1 cellular context compared by ENCODE assay signal in the genomic region with DNA sequence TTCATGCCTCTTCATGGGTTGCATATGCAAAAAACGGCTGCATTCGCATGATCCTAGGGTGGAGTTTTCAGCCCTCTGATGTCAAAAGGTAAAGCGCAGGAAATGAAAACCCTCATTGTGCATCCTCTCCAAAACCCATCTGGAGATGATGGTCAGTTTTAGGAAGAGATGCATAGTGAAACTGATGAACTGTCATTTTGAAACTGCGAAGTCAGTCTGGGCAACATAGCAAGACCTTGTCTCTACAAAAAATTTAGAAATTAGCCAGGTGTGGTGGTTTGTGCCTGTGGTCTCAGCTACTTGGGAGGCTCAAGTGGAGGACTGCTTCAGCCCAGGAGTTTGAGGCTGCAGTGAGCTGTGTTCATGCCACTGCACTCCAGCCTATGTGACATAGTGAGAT.
A peak's percentile ranks its signal among the peaks of the same experiment; 100 is the strongest.
TF ChIP-seq lines count a peak whose summit lies in the region.

No MANE protein-coding gene starts in this region.

TF ChIP-seq in GM12878, 131 proteins besides CTCF, POLR2A, EP300 and RAD21 (continued from another document):
- TF ChIP-seq, protein P1, sequence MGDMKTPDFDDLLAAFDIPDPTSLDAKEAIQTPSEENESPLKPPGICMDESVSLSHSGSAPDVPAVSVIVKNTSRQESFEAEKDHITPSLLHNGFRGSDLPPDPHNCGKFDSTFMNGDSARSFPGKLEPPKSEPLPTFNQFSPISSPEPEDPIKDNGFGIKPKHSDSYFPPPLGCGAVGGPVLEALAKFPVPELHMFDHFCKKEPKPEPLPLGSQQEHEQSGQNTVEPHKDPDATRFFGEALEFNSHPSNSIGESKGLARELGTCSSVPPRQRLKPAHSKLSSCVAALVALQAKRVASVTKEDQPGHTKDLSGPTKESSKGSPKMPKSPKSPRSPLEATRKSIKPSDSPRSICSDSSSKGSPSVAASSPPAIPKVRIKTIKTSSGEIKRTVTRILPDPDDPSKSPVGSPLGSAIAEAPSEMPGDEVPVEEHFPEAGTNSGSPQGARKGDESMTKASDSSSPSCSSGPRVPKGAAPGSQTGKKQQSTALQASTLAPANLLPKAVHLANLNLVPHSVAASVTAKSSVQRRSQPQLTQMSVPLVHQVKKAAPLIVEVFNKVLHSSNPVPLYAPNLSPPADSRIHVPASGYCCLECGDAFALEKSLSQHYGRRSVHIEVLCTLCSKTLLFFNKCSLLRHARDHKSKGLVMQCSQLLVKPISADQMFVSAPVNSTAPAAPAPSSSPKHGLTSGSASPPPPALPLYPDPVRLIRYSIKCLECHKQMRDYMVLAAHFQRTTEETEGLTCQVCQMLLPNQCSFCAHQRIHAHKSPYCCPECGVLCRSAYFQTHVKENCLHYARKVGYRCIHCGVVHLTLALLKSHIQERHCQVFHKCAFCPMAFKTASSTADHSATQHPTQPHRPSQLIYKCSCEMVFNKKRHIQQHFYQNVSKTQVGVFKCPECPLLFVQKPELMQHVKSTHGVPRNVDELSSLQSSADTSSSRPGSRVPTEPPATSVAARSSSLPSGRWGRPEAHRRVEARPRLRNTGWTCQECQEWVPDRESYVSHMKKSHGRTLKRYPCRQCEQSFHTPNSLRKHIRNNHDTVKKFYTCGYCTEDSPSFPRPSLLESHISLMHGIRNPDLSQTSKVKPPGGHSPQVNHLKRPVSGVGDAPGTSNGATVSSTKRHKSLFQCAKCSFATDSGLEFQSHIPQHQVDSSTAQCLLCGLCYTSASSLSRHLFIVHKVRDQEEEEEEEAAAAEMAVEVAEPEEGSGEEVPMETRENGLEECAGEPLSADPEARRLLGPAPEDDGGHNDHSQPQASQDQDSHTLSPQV (IDR thresholded peaks at IDR 0.05), result no peak
- TF ChIP-seq RB1 (IDR thresholded peaks at IDR 0.05; ENCODE audit: borderline replicate concordance) (no peak), NBN (IDR thresholded peaks at IDR 0.05) (no peak), NR2C2 (IDR thresholded peaks at IDR 0.05; ENCODE audit: borderline replicate concordance, control insufficient read depth, insufficient read length, low read depth) (no peak), ETV6 (conservative IDR thresholded peaks at IDR 0.05 in 1 of 2, IDR thresholded peaks at IDR 0.05 in 1 of 2; ENCODE audit: borderline replicate concordance in 1 of 2, low read depth in 1 of 2) (peak in 1 of 2 experiments; percentile 93; a peak in 2 of 4 replicates), IRF4 (IDR thresholded peaks at IDR 0.05; ENCODE audit: low read depth, low read length) (peak; percentile 82; the same call in 1 of the 2 replicates), JUNB (IDR thresholded peaks at IDR 0.05) (peak; percentile 92), CREM (IDR thresholded peaks at IDR 0.05; ENCODE audit: low read depth) (peak; percentile 51; the same call in 1 of the 2 replicates), SUPT20H (IDR thresholded peaks at IDR 0.05; ENCODE audit: borderline replicate concordance, control insufficient read depth, low read depth, low read length) (no peak), POLR2AphosphoS2 (IDR thresholded peaks at IDR 0.05; ENCODE audit: low read depth, low read length) (no peak), NFIC (IDR thresholded peaks at IDR 0.05; ENCODE audit: low read depth, low read length) (peak; percentile 61)
- TF ChIP-seq, protein P2, sequence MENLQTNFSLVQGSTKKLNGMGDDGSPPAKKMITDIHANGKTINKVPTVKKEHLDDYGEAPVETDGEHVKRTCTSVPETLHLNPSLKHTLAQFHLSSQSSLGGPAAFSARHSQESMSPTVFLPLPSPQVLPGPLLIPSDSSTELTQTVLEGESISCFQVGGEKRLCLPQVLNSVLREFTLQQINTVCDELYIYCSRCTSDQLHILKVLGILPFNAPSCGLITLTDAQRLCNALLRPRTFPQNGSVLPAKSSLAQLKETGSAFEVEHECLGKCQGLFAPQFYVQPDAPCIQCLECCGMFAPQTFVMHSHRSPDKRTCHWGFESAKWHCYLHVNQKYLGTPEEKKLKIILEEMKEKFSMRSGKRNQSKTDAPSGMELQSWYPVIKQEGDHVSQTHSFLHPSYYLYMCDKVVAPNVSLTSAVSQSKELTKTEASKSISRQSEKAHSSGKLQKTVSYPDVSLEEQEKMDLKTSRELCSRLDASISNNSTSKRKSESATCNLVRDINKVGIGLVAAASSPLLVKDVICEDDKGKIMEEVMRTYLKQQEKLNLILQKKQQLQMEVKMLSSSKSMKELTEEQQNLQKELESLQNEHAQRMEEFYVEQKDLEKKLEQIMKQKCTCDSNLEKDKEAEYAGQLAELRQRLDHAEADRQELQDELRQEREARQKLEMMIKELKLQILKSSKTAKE (IDR thresholded peaks at IDR 0.05; ENCODE audit: low read depth, poor library complexity, severe bottlenecking), result no peak
- TF ChIP-seq, protein P3, sequence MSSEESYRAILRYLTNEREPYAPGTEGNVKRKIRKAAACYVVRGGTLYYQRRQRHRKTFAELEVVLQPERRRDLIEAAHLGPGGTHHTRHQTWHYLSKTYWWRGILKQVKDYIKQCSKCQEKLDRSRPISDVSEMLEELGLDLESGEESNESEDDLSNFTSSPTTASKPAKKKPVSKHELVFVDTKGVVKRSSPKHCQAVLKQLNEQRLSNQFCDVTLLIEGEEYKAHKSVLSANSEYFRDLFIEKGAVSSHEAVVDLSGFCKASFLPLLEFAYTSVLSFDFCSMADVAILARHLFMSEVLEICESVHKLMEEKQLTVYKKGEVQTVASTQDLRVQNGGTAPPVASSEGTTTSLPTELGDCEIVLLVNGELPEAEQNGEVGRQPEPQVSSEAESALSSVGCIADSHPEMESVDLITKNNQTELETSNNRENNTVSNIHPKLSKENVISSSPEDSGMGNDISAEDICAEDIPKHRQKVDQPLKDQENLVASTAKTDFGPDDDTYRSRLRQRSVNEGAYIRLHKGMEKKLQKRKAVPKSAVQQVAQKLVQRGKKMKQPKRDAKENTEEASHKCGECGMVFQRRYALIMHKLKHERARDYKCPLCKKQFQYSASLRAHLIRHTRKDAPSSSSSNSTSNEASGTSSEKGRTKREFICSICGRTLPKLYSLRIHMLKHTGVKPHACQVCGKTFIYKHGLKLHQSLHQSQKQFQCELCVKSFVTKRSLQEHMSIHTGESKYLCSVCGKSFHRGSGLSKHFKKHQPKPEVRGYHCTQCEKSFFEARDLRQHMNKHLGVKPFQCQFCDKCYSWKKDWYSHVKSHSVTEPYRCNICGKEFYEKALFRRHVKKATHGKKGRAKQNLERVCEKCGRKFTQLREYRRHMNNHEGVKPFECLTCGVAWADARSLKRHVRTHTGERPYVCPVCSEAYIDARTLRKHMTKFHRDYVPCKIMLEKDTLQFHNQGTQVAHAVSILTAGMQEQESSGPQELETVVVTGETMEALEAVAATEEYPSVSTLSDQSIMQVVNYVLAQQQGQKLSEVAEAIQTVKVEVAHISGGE (CRISPR knock-in tag; IDR thresholded peaks at IDR 0.05), result no peak
- TF ChIP-seq, protein P4, sequence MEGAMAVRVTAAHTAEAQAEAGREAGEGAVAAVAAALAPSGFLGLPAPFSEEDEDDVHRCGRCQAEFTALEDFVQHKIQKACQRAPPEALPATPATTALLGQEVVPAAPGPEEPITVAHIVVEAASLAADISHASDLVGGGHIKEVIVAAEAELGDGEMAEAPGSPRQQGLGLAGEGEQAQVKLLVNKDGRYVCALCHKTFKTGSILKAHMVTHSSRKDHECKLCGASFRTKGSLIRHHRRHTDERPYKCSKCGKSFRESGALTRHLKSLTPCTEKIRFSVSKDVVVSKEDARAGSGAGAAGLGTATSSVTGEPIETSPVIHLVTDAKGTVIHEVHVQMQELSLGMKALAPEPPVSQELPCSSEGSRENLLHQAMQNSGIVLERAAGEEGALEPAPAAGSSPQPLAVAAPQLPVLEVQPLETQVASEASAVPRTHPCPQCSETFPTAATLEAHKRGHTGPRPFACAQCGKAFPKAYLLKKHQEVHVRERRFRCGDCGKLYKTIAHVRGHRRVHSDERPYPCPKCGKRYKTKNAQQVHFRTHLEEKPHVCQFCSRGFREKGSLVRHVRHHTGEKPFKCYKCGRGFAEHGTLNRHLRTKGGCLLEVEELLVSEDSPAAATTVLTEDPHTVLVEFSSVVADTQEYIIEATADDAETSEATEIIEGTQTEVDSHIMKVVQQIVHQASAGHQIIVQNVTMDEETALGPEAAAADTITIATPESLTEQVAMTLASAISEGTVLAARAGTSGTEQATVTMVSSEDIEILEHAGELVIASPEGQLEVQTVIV (IDR thresholded peaks at IDR 0.05; ENCODE audit: borderline replicate concordance, partially characterized antibody), result no peak
- TF ChIP-seq, protein P5, sequence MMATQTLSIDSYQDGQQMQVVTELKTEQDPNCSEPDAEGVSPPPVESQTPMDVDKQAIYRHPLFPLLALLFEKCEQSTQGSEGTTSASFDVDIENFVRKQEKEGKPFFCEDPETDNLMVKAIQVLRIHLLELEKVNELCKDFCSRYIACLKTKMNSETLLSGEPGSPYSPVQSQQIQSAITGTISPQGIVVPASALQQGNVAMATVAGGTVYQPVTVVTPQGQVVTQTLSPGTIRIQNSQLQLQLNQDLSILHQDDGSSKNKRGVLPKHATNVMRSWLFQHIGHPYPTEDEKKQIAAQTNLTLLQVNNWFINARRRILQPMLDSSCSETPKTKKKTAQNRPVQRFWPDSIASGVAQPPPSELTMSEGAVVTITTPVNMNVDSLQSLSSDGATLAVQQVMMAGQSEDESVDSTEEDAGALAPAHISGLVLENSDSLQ (IDR thresholded peaks at IDR 0.05), result 0 out of 2 replicates have a peak, but pooled peaks have one; percentile 6
